ENCODE assay signal across 21 cellular contexts in the genomic region with DNA sequence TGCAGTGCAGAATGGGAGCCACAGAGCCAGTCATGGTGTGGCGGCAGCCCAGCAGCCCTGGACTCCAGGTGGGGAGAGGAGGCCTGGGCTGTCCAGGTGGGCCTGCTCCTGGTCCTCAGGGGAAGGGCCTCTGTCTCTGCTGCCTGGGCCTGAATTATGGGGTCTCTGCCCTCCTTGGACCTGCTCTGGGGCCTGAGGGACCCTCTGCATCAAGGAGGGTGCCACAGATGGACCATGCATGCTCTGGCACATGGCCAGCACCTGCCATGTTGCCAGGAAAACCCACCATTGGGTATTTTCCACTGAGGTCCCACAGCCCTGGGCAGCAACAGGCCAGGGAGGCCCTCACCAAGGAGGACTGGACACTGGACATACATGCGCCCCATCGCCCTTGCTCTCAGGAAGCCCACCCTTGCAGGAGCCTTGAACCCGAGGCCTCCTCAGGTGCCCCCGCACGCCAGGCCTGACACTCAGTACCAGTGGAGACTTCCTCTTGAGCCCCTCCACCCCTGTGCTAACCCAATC.
DNase-seq lines count a peak whose midpoint lies in the region; ATAC-seq, FAIRE-seq and TF ChIP-seq lines count a peak whose summit lies in the region.
"Had no signal": no experiment of that assay in that cellular context is flagged by ENCODE, and none has a peak within 500 bp of the region (broad histone marks: within the 10 kb centered on the region; RNA-seq: fewer than 3 reads in every experiment).

No MANE protein-coding gene starts in this region.

- FAIRE-seq in kidney (lab: Jason Lieb, UNC), result no peak
- FAIRE-seq: GM12892, H1 had no signal

- H3F3A ChIP-seq in GM23248 (ENCODE audit: insufficient read depth), result no peaks in the 10 kb centered on the region

- H4K5ac ChIP-seq in H9 (ENCODE audit: insufficient read length, low read depth, low read length), result no peak overlapping the region

- no peak overlapping the region for H4K91ac ChIP-seq in H9 (ENCODE audit: insufficient read length, low read depth, low read length)

- H3K4me3 Mint-ChIP-seq in H9, result no peak overlapping the region
- no peak overlapping the region for H3K4me3 Mint-ChIP-seq in activated naive CD8-positive, alpha-beta T cell treated with anti-CD3 and anti-CD28 coated beads, Interleukin-2, amount 50 U/mL, for 24 hours

- H3K36me3 Mint-ChIP-seq in H9 (ENCODE audit: insufficient read depth in 1 of 3, low read depth in 3 of 3), result peaks cover 5 to 11% (median 9%) of the 10 kb centered on the region in 3 experiments; a peak in 6 of 7 replicates
- H3K36me3 Mint-ChIP-seq in activated naive CD8-positive, alpha-beta T cell treated with anti-CD3 and anti-CD28 coated beads, Interleukin-2, amount 50 U/mL, for 24 hours (ENCODE audit: low read depth), result no peaks in the 10 kb centered on the region

- no peaks in the 10 kb centered on the region for H4K20me1 ChIP-seq in H9 (ENCODE audit: control insufficient read depth, insufficient read depth, insufficient read length)
- H4K20me1 ChIP-seq in GM23248 (ENCODE audit: insufficient read depth), result no peaks in the 10 kb centered on the region

- no peak overlapping the region for H3K27ac Mint-ChIP-seq in H9
- H3K27ac Mint-ChIP-seq in activated naive CD8-positive, alpha-beta T cell treated with anti-CD3 and anti-CD28 coated beads, Interleukin-2, amount 50 U/mL, for 24 hours, result no peak overlapping the region

- H3K18ac ChIP-seq in H9 (ENCODE audit: insufficient read length, low read depth, low read length), result no peak overlapping the region

- no peaks in the 10 kb centered on the region for H3K27me3 ChIP-seq in H9 (ENCODE audit: insufficient read depth, low read length)
- no peaks in the 10 kb centered on the region for H3K27me3 ChIP-seq in RWPE2 (ENCODE audit: insufficient read depth, poor library complexity, severe bottlenecking)
- H3K27me3 ChIP-seq in stomach, result no peaks in the 10 kb centered on the region
- no peaks in the 10 kb centered on the region for H3K27me3 ChIP-seq in GM23248 (replicated peaks; ENCODE audit: insufficient read depth)

- no peak overlapping the region for H3K23ac ChIP-seq in H9 (ENCODE audit: insufficient read length, low read depth, low read length)

- no peaks in the 10 kb centered on the region for H3K4me1 Mint-ChIP-seq in H9
- H3K4me1 Mint-ChIP-seq in activated naive CD8-positive, alpha-beta T cell treated with anti-CD3 and anti-CD28 coated beads, Interleukin-2, amount 50 U/mL, for 24 hours, result no peaks in the 10 kb centered on the region

- H3K9me2 ChIP-seq in GM23248 (ENCODE audit: insufficient read depth), result no peaks in the 10 kb centered on the region

- no peak overlapping the region for H4K8ac ChIP-seq in H9 (replicated peaks; ENCODE audit: insufficient read length, low read depth, low read length)

- H3K9ac ChIP-seq in H9 (ENCODE audit: extremely low read depth, insufficient read length, low read length), result no peak overlapping the region
- H3K9ac ChIP-seq in kidney (ENCODE audit: low read length in 2 of 2), result no peak overlapping the region
- H3K9ac ChIP-seq in GM23248, result no peak overlapping the region

- H2BK5ac ChIP-seq in H9 (ENCODE audit: insufficient read length, low read length), result no peak overlapping the region

- H3K9me3 ChIP-seq in H9 (ENCODE audit: control insufficient read depth, low read depth, low read length), result peaks cover 23% of the 10 kb centered on the region
- peaks cover 4% of the 10 kb centered on the region for H3K9me3 ChIP-seq in RWPE2 (ENCODE audit: severe bottlenecking)
- peaks cover 4 to 17% of the 10 kb centered on the region in 2 donors for H3K9me3 ChIP-seq in kidney (ENCODE audit: control insufficient read depth in 1 of 2, low read length in 2 of 2)
- H3K9me3 ChIP-seq in stomach, result peaks cover 18 to 35% (median 29%) of the 10 kb centered on the region in 4 donors
- no peaks in the 10 kb centered on the region for H3K9me3 ChIP-seq in GM23248 (ENCODE audit: low read depth)

- WGBS in H9 (ENCODE audit: extremely low coverage, insufficient read length, low lambda C conversion rate), result no CpG with 5 or more reads among the region's 6 CpGs
- whole genome bisulfite sequencing in stomach, 5 donors, result 83 to 95% (median 93%) methylated on average over 2 to 6 of the region's 6 CpGs
- 73 to 78% methylated on average over 6 of the region's 6 CpGs for WGBS in GM23248 (ENCODE audit: low coverage in 1 of 2, low lambda C conversion rate in 2 of 2, missing lambda C conversion rate in 2 of 2), 2 experiments

- H3K36me3 ChIP-seq in RWPE2 (ENCODE audit: low read depth) (no peaks in the 10 kb centered on the region), kidney (ENCODE audit: control insufficient read depth in 1 of 2, insufficient read depth in 2 of 2, low read length in 2 of 2) (no peaks in the 10 kb centered on the region), stomach (no peaks in the 10 kb centered on the region), GM23248 (ENCODE audit: low read depth) (no peaks in the 10 kb centered on the region)

- H3K4me3 ChIP-seq in RWPE2 (ENCODE audit: severe bottlenecking) (no peak overlapping the region), kidney (ENCODE audit: low read length in 2 of 2) (no peak overlapping the region), stomach (no peak overlapping the region), GM23248 (no peak overlapping the region)

- H2BK20ac ChIP-seq in H9 (ENCODE audit: low read depth, low read length, poor library complexity, severe bottlenecking), result no peak overlapping the region

- ATAC-seq in RWPE2 (ENCODE audit: low read depth), result no peak
- ATAC-seq in activated naive CD8-positive, alpha-beta T cell treated with anti-CD3 and anti-CD28 coated beads, Interleukin-2, amount 50 U/mL, for 24 hours, result no peak
- ATAC-seq in GM18511 (IDR thresholded peaks at IDR 0.05; ENCODE audit: unreplicated experiment), result no peak

- H3K4me1 ChIP-seq in H9 (ENCODE audit: insufficient read depth, low read length), result no peaks in the 10 kb centered on the region
- no peaks in the 10 kb centered on the region for H3K4me1 ChIP-seq in RWPE2 (ENCODE audit: insufficient read depth, poor library complexity, severe bottlenecking)
- no peaks in the 10 kb centered on the region for H3K4me1 ChIP-seq in kidney (ENCODE audit: control insufficient read depth in 1 of 2, insufficient read depth in 1 of 2, low read depth in 1 of 2, low read length in 2 of 2)
- no peaks in the 10 kb centered on the region for H3K4me1 ChIP-seq in stomach
- H3K4me1 ChIP-seq in GM23248 (ENCODE audit: insufficient read depth), result no peaks in the 10 kb centered on the region

- no peak overlapping the region for H2BK15ac ChIP-seq in H9 (ENCODE audit: low read depth, low read length)

- H3K4ac ChIP-seq in H9 (ENCODE audit: low read depth, low read length), result no peak overlapping the region

- intact Hi-C loops in kidney (cut with DNase I), result no loop called here
- intact Hi-C loops in stomach (cut with DNase I; ENCODE audit: low total_unique reads), result no loop called here

- H3K27ac ChIP-seq in H9 (ENCODE audit: insufficient read length, low read depth, low read length) (no peak overlapping the region), RWPE2 (ENCODE audit: poor library complexity, severe bottlenecking) (no peak overlapping the region), kidney (ENCODE audit: low read depth in 2 of 2, low read length in 2 of 2) (no peak overlapping the region), stomach (no peak overlapping the region), GM23248 (no peak overlapping the region)

- no peak overlapping the region for H3K56ac ChIP-seq in H9 (ENCODE audit: insufficient read length, low read depth, low read length)

- no peaks in the 10 kb centered on the region for H3K79me1 ChIP-seq in H9 (ENCODE audit: insufficient read depth, low read depth, low read length, poor library complexity, severe bottlenecking)

- DNase-seq in H9 (peak; percentile 7), RWPE2 (ENCODE audit: low spot score) (peak; percentile 28), kidney (peak; percentile 41), stomach (peak; percentile 23), GM23248 (no peak)
- no peak for DNase-seq in stimulated activated CD4-positive, alpha-beta T cell treated with anti-CD3 and anti-CD28 coated beads, Interleukin-12 subunit alpha, Interleukin-12 subunit beta, amount 100 ng/mL, for 4 hours
- no peak for DNase-seq in activated naive CD8-positive, alpha-beta T cell treated with anti-CD3 and anti-CD28 coated beads, Interleukin-2, amount 50 U/mL, for 24 hours
- DNase-seq: ACHN; AML-193; COR-L47; GF-D8; IMR-90; Kasumi-1; MM.1S; NCI-H187 treated with DMSO at 0.1 percent for 48 hours; NCI-H2171; NCI-H446; NK-92 treated with Interleukin-12 subunit alpha and Interleukin-12 subunit beta, amount 100 ng/mL, for 24 hours had no signal

- no peak overlapping the region for H3K14ac ChIP-seq in H9 (ENCODE audit: insufficient read depth, low read length)

- no peak overlapping the region for H2BK12ac ChIP-seq in H9 (ENCODE audit: insufficient read length, low read depth, low read length)

- H3T11ph ChIP-seq in H9 (ENCODE audit: low read length), result no peak overlapping the region

- H3K4me2 ChIP-seq in H9 (ENCODE audit: insufficient read depth, insufficient read length, low read length), result no peak overlapping the region
- H3K4me2 ChIP-seq in GM23248 (ENCODE audit: unreplicated experiment), result no peak overlapping the region

- no peaks in the 10 kb centered on the region for H3K23me2 ChIP-seq in H9 (ENCODE audit: insufficient read length, low read depth, low read length, poor library complexity, severe bottlenecking)

- peaks cover 20% of the 10 kb centered on the region for H3K27me3 Mint-ChIP-seq in H9 (ENCODE audit: low read depth)
- no peaks in the 10 kb centered on the region for H3K27me3 Mint-ChIP-seq in activated naive CD8-positive, alpha-beta T cell treated with anti-CD3 and anti-CD28 coated beads, Interleukin-2, amount 50 U/mL, for 24 hours

- peaks cover 28 to 32% of the 10 kb centered on the region in 2 experiments for H3K9me3 Mint-ChIP-seq in H9
- H3K9me3 Mint-ChIP-seq in activated naive CD8-positive, alpha-beta T cell treated with anti-CD3 and anti-CD28 coated beads, Interleukin-2, amount 50 U/mL, for 24 hours, result peaks cover 8% of the 10 kb centered on the region

- in situ Hi-C loops in GM23248 (cut with MboI), result no loop called here

- H3K79me2 ChIP-seq in H9 (ENCODE audit: insufficient read depth, low read length) (no peaks in the 10 kb centered on the region), GM23248 (ENCODE audit: insufficient read depth) (no peaks in the 10 kb centered on the region)

- no peak for TF ChIP-seq EP300 in stomach (IDR thresholded peaks at IDR 0.05)

- TF ChIP-seq CTCF in H9 (conservative IDR thresholded peaks at IDR 0.05) (no peak), RWPE2 (IDR thresholded peaks at IDR 0.05; ENCODE audit: poor library complexity, severe bottlenecking) (no peak), kidney (IDR thresholded peaks at IDR 0.05; ENCODE audit: borderline replicate concordance, extremely low read depth, insufficient read depth) (no peak), stomach (IDR thresholded peaks at IDR 0.05) (no peak)

- H2AK5ac ChIP-seq in H9 (ENCODE audit: insufficient read length, low read length), result no peak overlapping the region

- H2AFZ ChIP-seq in H9 (ENCODE audit: low read length) (no peak overlapping the region), GM23248 (no peak overlapping the region)

- no peak overlapping the region for H2BK120ac ChIP-seq in H9 (ENCODE audit: low read depth, low read length, poor library complexity, severe bottlenecking)

- no peak for TF ChIP-seq POLR2A in stomach (IDR thresholded peaks at IDR 0.05)

Comparison
In these comparisons a context has a peak if more than half of its experiments do, and no peak if none do; other contexts are left out.
1. DNase-seq: peak in H9 (single experiment), RWPE2 (single experiment), kidney (single experiment) and stomach (single experiment); none in stimulated activated CD4-positive, alpha-beta T cell treated with anti-CD3 and anti-CD28 coated beads, Interleukin-12 subunit alpha, Interleukin-12 subunit beta, amount 100 ng/mL, for 4 hours (single experiment), activated naive CD8-positive, alpha-beta T cell treated with anti-CD3 and anti-CD28 coated beads, Interleukin-2, amount 50 U/mL, for 24 hours (single experiment) and GM23248 (single experiment).